23 cellular contexts compared by ENCODE assay signal in genomic region chr17:72349508-72350472, GRCh38.
DNase-seq lines count a peak whose midpoint lies in the region; ATAC-seq and TF ChIP-seq lines count a peak whose summit lies in the region.
"Had no signal": no experiment of that assay in that cellular context is flagged by ENCODE, and none has a peak within 500 bp of the region (broad histone marks: within the 10 kb centered on the region; RNA-seq: fewer than 3 reads in every experiment).

No MANE protein-coding gene starts in this region.

- no peak overlapping the region for H3K14ac ChIP-seq in IMR-90 (replicated peaks; ENCODE audit: low read depth, low read length)

- no peak overlapping the region for H2BK20ac ChIP-seq in IMR-90 (ENCODE audit: low read depth, low read length)

- no peaks in the 10 kb centered on the region for H3K4me1 ChIP-seq in IMR-90 (ENCODE audit: control insufficient read depth, insufficient read depth, low read length)
- H3K4me1 ChIP-seq: heart left ventricle, left ventricle myocardium inferior, vagina had no signal

- ATAC-seq in IMR-90 (ENCODE audit: low read depth) = no peak
- ATAC-seq in activated CD4-positive, alpha-beta T cell treated with anti-CD3 and anti-CD28 coated beads for 36 hours = no peak
- ATAC-seq: activated CD8-positive, alpha-beta T cell treated with anti-CD3 and anti-CD28 coated beads for 36 hours; CD8-positive, alpha-beta T cell; heart left ventricle; mucosa of descending colon; stimulated activated memory B cell treated with anti-CD40 and anti-IgM and Interleukin-4, amounts not matched to agents 10 μg/mL and 1 μg/mL and 100 μg/mL, for 72 hours had no signal

- TF ChIP-seq CTCF in IMR-90 (conservative IDR thresholded peaks at IDR 0.05; ENCODE audit: low read depth, low read length) = no peak
- TF ChIP-seq CTCF in RWPE1 (conservative IDR thresholded peaks at IDR 0.05; ENCODE audit: low read depth) = no peak
- TF ChIP-seq CTCF in epithelial cell of esophagus (IDR thresholded peaks at IDR 0.05; ENCODE audit: insufficient read depth, low read depth, low read length, missing control alignments) = no peak
- no peak for TF ChIP-seq CTCF in endothelial cell (IDR thresholded peaks at IDR 0.05; ENCODE audit: unreplicated experiment)

- 0 out of 2 replicates have a peak, but pooled peaks cover 6% of the 10 kb centered on the region for H3K9me1 ChIP-seq in IMR-90 (ENCODE audit: insufficient read depth, low read length)

- CTCF ChIA-PET in IMR-90 (lab: Yijun Ruan, JAX) (interaction anchor here (0.5 kb wide), 1 partner anchor 21 kb away, joined by 4 read pairs; no protein-coding TSS in a partner anchor), RWPE1 (lab: Yijun Ruan, JAX) (interaction anchor here (0.5 to 0.6 kb wide), 2 partner anchors 99 to 852 kb away, joined by 3 read pairs; no protein-coding TSS in a partner anchor)
- CTCF ChIA-PET in activated CD4-positive, alpha-beta T cell treated with anti-CD3 and anti-CD28 coated beads for 36 hours (lab: Charles Lee) = no interaction called here

- no peak for TF ChIP-seq POLR2A in IMR-90 (IDR thresholded peaks at IDR 0.05; ENCODE audit: low read depth, low read length)

- H3K9me3 ChIP-seq in IMR-90 (ENCODE audit: control insufficient read depth, insufficient read depth, low read length) = peaks cover 6% of the 10 kb centered on the region; the same call in 1 of the 2 replicates
- H3K9me3 ChIP-seq: mucosa of descending colon, vagina had no signal

- no peaks in the 10 kb centered on the region for H4K20me1 ChIP-seq in IMR-90 (ENCODE audit: insufficient read depth, low read length)

- H4K5ac ChIP-seq in IMR-90 (ENCODE audit: low read depth, low read length) = no peak overlapping the region

- no peak for TF ChIP-seq RAD21 in IMR-90 (IDR thresholded peaks at IDR 0.05; ENCODE audit: low read length)

- no peak overlapping the region for H3K27ac Mint-ChIP-seq in activated CD4-positive, alpha-beta T cell treated with anti-CD3 and anti-CD28 coated beads for 36 hours
- H3K27ac Mint-ChIP-seq in endothelial cell (ENCODE audit: unreplicated experiment) = no peak overlapping the region
- H3K27ac Mint-ChIP-seq: activated B cell treated with CpG ODN at 0.5 μM for 24 hours; activated CD8-positive, alpha-beta T cell treated with anti-CD3 and anti-CD28 coated beads for 36 hours; CD8-positive, alpha-beta T cell; stimulated activated memory B cell treated with anti-CD40 and anti-IgM and Interleukin-4, amounts not matched to agents 10 μg/mL and 1 μg/mL and 100 μg/mL, for 72 hours had no signal

- H3K18ac ChIP-seq in IMR-90 (ENCODE audit: low read depth, low read length) = no peak overlapping the region

- in situ Hi-C loops in IMR-90 (cut with MboI; ENCODE audit: low sequenced_read_pairs) = no loop called here

- H3K9me3 Mint-ChIP-seq in activated CD4-positive, alpha-beta T cell treated with anti-CD3 and anti-CD28 coated beads for 36 hours (ENCODE audit: low read depth) = peaks cover 4% of the 10 kb centered on the region
- H3K9me3 Mint-ChIP-seq in endothelial cell (ENCODE audit: unreplicated experiment) = no peaks in the 10 kb centered on the region
- H3K9me3 Mint-ChIP-seq: activated B cell treated with CpG ODN at 0.5 μM for 24 hours; activated CD8-positive, alpha-beta T cell treated with anti-CD3 and anti-CD28 coated beads for 36 hours; CD8-positive, alpha-beta T cell had no signal

- no peak overlapping the region for H3K23ac ChIP-seq in IMR-90 (ENCODE audit: low read depth, low read length)

- H2BK5ac ChIP-seq in IMR-90 (ENCODE audit: low read depth, low read length, poor library complexity, severe bottlenecking) = no peak overlapping the region

- dilution Hi-C loops in IMR-90 (cut with HindIII; ENCODE audit: low sequenced_read_pairs, unreplicated experiment) = no loop called here

- no peak overlapping the region for H2BK15ac ChIP-seq in IMR-90 (ENCODE audit: low read depth, low read length)

- DNase-seq in IMR-90 (no peak), RWPE1 (ENCODE audit: low spot score) (no peak), epithelial cell of esophagus (ENCODE audit: low read depth) (peak; percentile 52), renal cortical epithelial cell (ENCODE audit: low read depth) (peak; percentile 77), endothelial cell (ENCODE audit: low spot score) (no peak), AG08395 (ENCODE audit: low spot score) (no peak)
- DNase-seq in activated CD4-positive, alpha-beta T cell treated with anti-CD3 and anti-CD28 coated beads for 36 hours = no peak
- DNase-seq: activated B cell treated with CpG ODN at 0.5 μM for 24 hours; activated CD8-positive, alpha-beta T cell treated with anti-CD3 and anti-CD28 coated beads for 36 hours; amniotic stem cell; CD8-positive, alpha-beta T cell; dermis blood vessel endothelial cell; heart left ventricle; Kasumi-1; left ventricle myocardium inferior; mucosa of descending colon; NCI-H1048; NCI-H2081; NCI-H510A treated with DMSO at 0.1 percent for 48 hours; stimulated activated CD4-positive, alpha-beta T cell treated with anti-CD3 and anti-CD28 coated beads, Interleukin-2, amount 100 ng/mL, for 24 hours had no signal

- WGBS in IMR-90 (ENCODE audit: extremely low coverage in 2 of 2, insufficient read length in 1 of 2), 2 experiments = 67% methylated on average over 8 of the region's 15 CpGs; no CpG with 5 or more reads in 1 of the 2 experiments

- no peak overlapping the region for H4K8ac ChIP-seq in IMR-90 (ENCODE audit: low read depth in 2 of 2, low read length in 2 of 2)

- no peaks in the 10 kb centered on the region for H3K4me1 Mint-ChIP-seq in activated CD4-positive, alpha-beta T cell treated with anti-CD3 and anti-CD28 coated beads for 36 hours
- peaks cover 13% of the 10 kb centered on the region for H3K4me1 Mint-ChIP-seq in endothelial cell (ENCODE audit: unreplicated experiment)
- H3K4me1 Mint-ChIP-seq: activated B cell treated with CpG ODN at 0.5 μM for 24 hours; stimulated activated memory B cell treated with anti-CD40 and anti-IgM and Interleukin-4, amounts not matched to agents 10 μg/mL and 1 μg/mL and 100 μg/mL, for 72 hours had no signal

- H3K27ac ChIP-seq in IMR-90 (ENCODE audit: insufficient read depth, low read length) (no peak overlapping the region), RWPE1 (peak overlapping the region; percentile 75)
- H3K27ac ChIP-seq: cardiac muscle cell, heart left ventricle, left ventricle myocardium inferior, vagina had no signal

- no peaks in the 10 kb centered on the region; the same call in 1 of the 2 replicates for H3K27me3 ChIP-seq in IMR-90 (ENCODE audit: control insufficient read depth, insufficient read depth, low read length)
- H3K27me3 ChIP-seq: cardiac muscle cell, vagina had no signal

- H2AFZ ChIP-seq in IMR-90 (replicated peaks; ENCODE audit: low read length, poor library complexity) = peak overlapping the region; percentile 15

- H2AK9ac ChIP-seq in IMR-90 (replicated peaks; ENCODE audit: low read depth, low read length, poor library complexity) = no peak overlapping the region

- no peak overlapping the region for H2AK5ac ChIP-seq in IMR-90 (ENCODE audit: low read depth, low read length)

- H3K4me3 ChIP-seq in IMR-90 (ENCODE audit: insufficient read depth, low read depth, low read length) (no peak overlapping the region), epithelial cell of esophagus (ENCODE audit: low read length) (no peak overlapping the region)
- H3K4me3 ChIP-seq: cardiac muscle cell, heart left ventricle, left ventricle myocardium inferior, mucosa of descending colon, vagina had no signal

- H2BK120ac ChIP-seq in IMR-90 (ENCODE audit: low read depth, low read length) = no peak overlapping the region

- no peak overlapping the region for H3K4me3 Mint-ChIP-seq in activated CD4-positive, alpha-beta T cell treated with anti-CD3 and anti-CD28 coated beads for 36 hours
- H3K4me3 Mint-ChIP-seq in endothelial cell (ENCODE audit: unreplicated experiment) = no peak overlapping the region
- H3K4me3 Mint-ChIP-seq: activated B cell treated with CpG ODN at 0.5 μM for 24 hours; activated CD8-positive, alpha-beta T cell treated with anti-CD3 and anti-CD28 coated beads for 36 hours; CD8-positive, alpha-beta T cell; stimulated activated memory B cell treated with anti-CD40 and anti-IgM and Interleukin-4, amounts not matched to agents 10 μg/mL and 1 μg/mL and 100 μg/mL, for 72 hours had no signal

- POLR2A ChIA-PET in IMR-90 (lab: Charles Lee; ENCODE audit: unreplicated experiment) = no interaction called here
- POLR2A ChIA-PET in RWPE1 (lab: Yijun Ruan, JAX; ENCODE audit: low non-redundant PET) = interaction anchor here (0.6 to 0.7 kb wide), 2 partner anchors 74 to 229 kb away, joined by 12 read pairs; partner anchors contain the start of gene SOX9
- POLR2A ChIA-PET in activated CD4-positive, alpha-beta T cell treated with anti-CD3 and anti-CD28 coated beads for 36 hours (lab: Charles Lee) = no interaction called here

- H3K36me3 Mint-ChIP-seq in activated CD4-positive, alpha-beta T cell treated with anti-CD3 and anti-CD28 coated beads for 36 hours (ENCODE audit: low read depth) = no peaks in the 10 kb centered on the region
- no peaks in the 10 kb centered on the region for H3K36me3 Mint-ChIP-seq in endothelial cell (ENCODE audit: low read depth, unreplicated experiment)
- H3K36me3 Mint-ChIP-seq: CD8-positive, alpha-beta T cell; stimulated activated memory B cell treated with anti-CD40 and anti-IgM and Interleukin-4, amounts not matched to agents 10 μg/mL and 1 μg/mL and 100 μg/mL, for 72 hours had no signal

- no TSS peak for BruUV-seq in IMR-90 (replicated peaks; lab: Mats Ljungman, UMichigan)

- H3K4me2 ChIP-seq in IMR-90 (ENCODE audit: low read depth, low read length) = no peak overlapping the region

- no peaks in the 10 kb centered on the region for H3K27me3 Mint-ChIP-seq in activated CD4-positive, alpha-beta T cell treated with anti-CD3 and anti-CD28 coated beads for 36 hours
- peaks cover 13% of the 10 kb centered on the region for H3K27me3 Mint-ChIP-seq in endothelial cell (ENCODE audit: unreplicated experiment)

- H3K9ac ChIP-seq in IMR-90 (ENCODE audit: low read depth, low read length) = no peak overlapping the region

- H3K56ac ChIP-seq in IMR-90 (ENCODE audit: extremely low read depth, insufficient read depth, low read length) = no peak overlapping the region

- no peaks in the 10 kb centered on the region for H3K79me1 ChIP-seq in IMR-90 (ENCODE audit: low read depth in 1 of 2, low read length in 2 of 2)

- intact Hi-C loops in IMR-90 (cut with micrococcal nuclease) = no loop called here
- intact Hi-C loops in activated CD4-positive, alpha-beta T cell treated with anti-CD3 and anti-CD28 coated beads for 36 hours (cut with DNase I, micrococcal nuclease) = loop anchor here in 1 of 2 experiments (10.0 kb wide), 1 partner anchor 75 kb away; no protein-coding TSS in a partner anchor

- no peak overlapping the region for H4K91ac ChIP-seq in IMR-90 (ENCODE audit: insufficient read depth, low read depth, low read length)

- H3K4ac ChIP-seq in IMR-90 (ENCODE audit: low read depth, low read length) = no peak overlapping the region

- no peaks in the 10 kb centered on the region for H3K36me3 ChIP-seq in IMR-90 (ENCODE audit: control insufficient read depth, insufficient read depth, low read length)
- H3K36me3 ChIP-seq: cardiac muscle cell, heart left ventricle, left ventricle myocardium inferior, vagina had no signal

TF ChIP-seq in IMR-90, 13 proteins besides CTCF, POLR2A, EP300 and RAD21 (continues in another document):
- TF ChIP-seq FOS (IDR thresholded peaks at IDR 0.05; ENCODE audit: low read depth, low read length) = no peak

Comparison
In these comparisons a context has a peak if more than half of its experiments do, and no peak if none do; other contexts are left out.
1. DNase-seq: peak in epithelial cell of esophagus (single experiment) and renal cortical epithelial cell (single experiment); none in IMR-90 (single experiment), RWPE1 (single experiment), activated CD4-positive, alpha-beta T cell treated with anti-CD3 and anti-CD28 coated beads for 36 hours (single experiment), endothelial cell (single experiment) and AG08395 (single experiment).